Comparison of ENCODE assay signal across 8 cellular contexts in genomic region chr11:61816736-61817455, GRCh38. TPM values are rescaled to one million over a fixed set of nuclear protein-coding genes. Genes with fewer than 3 reads are reported as not detected.
DNase-seq lines count a peak whose midpoint lies in the region; ATAC-seq and TF ChIP-seq lines count a peak whose summit lies in the region.

Gene FADS1, minus strand, starts transcription at chr11:61817003. Its CDS starts 74 bp downstream, at chr11:61816929.

- H4K20me1 ChIP-seq in BLaER1, result peaks cover 10% of the 10 kb centered on the region; the same call in 1 of the 2 replicates

- DNase-seq in HL-60 (ENCODE audit: low read depth in 1 of 2, low spot score in 1 of 2) (peak; percentile 77 to 97), NCI-H82 treated with DMSO at 0.1 percent for 48 hours (lab: John Stamatoyannopoulos, UW; ENCODE audit: unreplicated experiment) (peak; percentile 88), lung microvascular endothelial cell (ENCODE audit: low read depth in 2 of 2) (peak; percentile 93)
- DNase-seq in activated CD8-positive, alpha-beta memory T cell treated with anti-CD3 and anti-CD28 coated beads for 1 hour (ENCODE audit: extremely low read depth in 1 of 2, low read depth in 1 of 2), result peak; percentile 43 to 47
- peak; percentile 38 to 71 (median 63) for DNase-seq in effector memory CD4-positive, alpha-beta T cell
- peak; percentile 40 to 55 (median 50) for DNase-seq in stimulated activated CD4-positive, alpha-beta T cell treated with anti-CD3 and anti-CD28 coated beads, TNF-alpha, amount 100 ng/mL, for 4 hours (ENCODE audit: low read depth in 3 of 3)

- TF ChIP-seq CTCF in HL-60 (IDR thresholded peaks at IDR 0.05; ENCODE audit: insufficient read depth, low read length), result peak; percentile 41

- peak within 1 kb of the TSS; percentile 97 for H3K27ac ChIP-seq in BLaER1
- no peak within 1 kb of the TSS for H3K27ac ChIP-seq in HL-60 (replicated peaks)
- H3K27ac ChIP-seq in effector memory CD4-positive, alpha-beta T cell (ENCODE audit: insufficient read depth, low read length, poor library complexity, severe bottlenecking), result peak within 1 kb of the TSS; percentile 25

- peaks cover 26% of the 10 kb centered on the region for H3K36me3 ChIP-seq in BLaER1
- H3K36me3 ChIP-seq in effector memory CD4-positive, alpha-beta T cell (ENCODE audit: control insufficient read depth, insufficient read depth, low read length), result no peaks in the 10 kb centered on the region

- peak within 1 kb of the TSS; percentile 84 for H3K4me3 ChIP-seq in BLaER1
- H3K4me3 ChIP-seq in HL-60 (replicated peaks; ENCODE audit: insufficient read depth, low read length), result peak within 1 kb of the TSS; percentile 52
- H3K4me3 ChIP-seq in effector memory CD4-positive, alpha-beta T cell (ENCODE audit: insufficient read depth, low read depth, low read length, poor library complexity, severe bottlenecking), result peak within 1 kb of the TSS; percentile 70

- peak within 1 kb of the TSS; percentile 95 for H3K9ac ChIP-seq in BLaER1

- peaks cover 28% of the 10 kb centered on the region for H3K4me1 ChIP-seq in BLaER1
- H3K4me1 ChIP-seq in effector memory CD4-positive, alpha-beta T cell (ENCODE audit: control insufficient read depth, insufficient read depth, low read length, poor library complexity, severe bottlenecking), result peaks cover 25% of the 10 kb centered on the region

- H3K27me3 ChIP-seq in BLaER1, result no peaks in the 10 kb centered on the region
- H3K27me3 ChIP-seq in HL-60 (ENCODE audit: insufficient read depth, poor library complexity, severe bottlenecking), result peaks cover 33% of the 10 kb centered on the region
- peaks cover 6% of the 10 kb centered on the region for H3K27me3 ChIP-seq in effector memory CD4-positive, alpha-beta T cell (replicated peaks; ENCODE audit: control insufficient read depth, insufficient read depth, low read length, poor library complexity, severe bottlenecking)

- H3K4me2 ChIP-seq in BLaER1, result peak within 1 kb of the TSS; percentile 94

- peak; percentile 57 for ATAC-seq in GM19324 (IDR thresholded peaks at IDR 0.05; ENCODE audit: low FRiP score, unreplicated experiment)

- no peaks in the 10 kb centered on the region; the same call in 1 of the 2 replicates for H3K9me3 ChIP-seq in BLaER1
- no peaks in the 10 kb centered on the region for H3K9me3 ChIP-seq in effector memory CD4-positive, alpha-beta T cell (ENCODE audit: control insufficient read depth, low read length)

RNA-seq across cellular contexts. Expression of gene FADS1, which starts in this region (rescaled TPM):
- total RNA-seq in lung microvascular endothelial cell, result 24.2 and 30.9 TPM in 2 replicates
